ENCODE assay signal across 2 cellular contexts in the genomic region with DNA sequence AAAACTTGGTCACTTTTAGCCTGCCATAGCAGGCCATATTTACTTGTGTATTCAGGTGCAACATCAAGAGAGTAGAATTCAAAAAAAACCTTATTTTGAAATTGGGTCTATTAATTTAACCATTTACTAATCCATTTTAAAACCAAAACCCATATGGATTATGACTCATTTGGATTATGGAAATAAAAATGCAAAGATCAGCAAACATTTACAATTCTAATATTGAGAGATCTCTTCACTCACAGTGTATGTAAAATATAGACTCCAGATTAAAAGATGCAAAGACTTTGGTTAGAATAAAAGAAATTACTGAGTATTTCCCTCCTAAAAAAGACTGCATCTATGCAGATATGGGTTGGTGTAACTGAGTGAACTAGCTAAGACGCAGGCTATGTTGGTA.
A peak's percentile ranks its signal among the peaks of the same experiment; 100 is the strongest.
TF ChIP-seq lines count a peak whose summit lies in the region.

No MANE protein-coding gene starts in this region.

TF ChIP-seq in HepG2, 621 proteins besides CTCF, POLR2A, EP300 and RAD21:
- peak; percentile 41 to 64; a peak in 3 of 4 replicates for TF ChIP-seq MAFK (conservative IDR thresholded peaks at IDR 0.05 in 1 of 2, IDR thresholded peaks at IDR 0.05 in 1 of 2; ENCODE audit: low read length in 2 of 2)
- TF ChIP-seq ZBTB25 (CRISPR knock-in tag; IDR thresholded peaks at IDR 0.05): no peak
- no peak for TF ChIP-seq STAT5B (CRISPR knock-in tag; IDR thresholded peaks at IDR 0.05)
- no peak for TF ChIP-seq ZBTB1 (CRISPR knock-in tag; IDR thresholded peaks at IDR 0.05; ENCODE audit: borderline replicate concordance)
- TF ChIP-seq, protein P1, sequence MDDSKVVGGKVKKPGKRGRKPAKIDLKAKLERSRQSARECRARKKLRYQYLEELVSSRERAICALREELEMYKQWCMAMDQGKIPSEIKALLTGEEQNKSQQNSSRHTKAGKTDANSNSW (CRISPR knock-in tag; IDR thresholded peaks at IDR 0.05; ENCODE audit: borderline replicate concordance): no peak
- no peak for TF ChIP-seq U2AF2 (IDR thresholded peaks at IDR 0.05; ENCODE audit: low read depth, low read length)
- TF ChIP-seq ZNF766 (CRISPR knock-in tag; IDR thresholded peaks at IDR 0.05; ENCODE audit: borderline replicate concordance): no peak
- peak; percentile 46; the same call in 1 of the 2 replicates for TF ChIP-seq MAFF (IDR thresholded peaks at IDR 0.05; ENCODE audit: low read depth, low read length)
- TF ChIP-seq NR2C2 (CRISPR knock-in tag; IDR thresholded peaks at IDR 0.05; ENCODE audit: borderline replicate concordance): no peak
- TF ChIP-seq MTF1 (CRISPR knock-in tag; IDR thresholded peaks at IDR 0.05): no peak
- TF ChIP-seq PRDM10 (CRISPR knock-in tag; IDR thresholded peaks at IDR 0.05; ENCODE audit: low read depth): no peak
- no peak for TF ChIP-seq PRPF4 (IDR thresholded peaks at IDR 0.05; ENCODE audit: low read depth, low read length, poor library complexity, severe bottlenecking)
- no peak for TF ChIP-seq ISL2 (CRISPR knock-in tag; IDR thresholded peaks at IDR 0.05)
- TF ChIP-seq, protein P2, sequence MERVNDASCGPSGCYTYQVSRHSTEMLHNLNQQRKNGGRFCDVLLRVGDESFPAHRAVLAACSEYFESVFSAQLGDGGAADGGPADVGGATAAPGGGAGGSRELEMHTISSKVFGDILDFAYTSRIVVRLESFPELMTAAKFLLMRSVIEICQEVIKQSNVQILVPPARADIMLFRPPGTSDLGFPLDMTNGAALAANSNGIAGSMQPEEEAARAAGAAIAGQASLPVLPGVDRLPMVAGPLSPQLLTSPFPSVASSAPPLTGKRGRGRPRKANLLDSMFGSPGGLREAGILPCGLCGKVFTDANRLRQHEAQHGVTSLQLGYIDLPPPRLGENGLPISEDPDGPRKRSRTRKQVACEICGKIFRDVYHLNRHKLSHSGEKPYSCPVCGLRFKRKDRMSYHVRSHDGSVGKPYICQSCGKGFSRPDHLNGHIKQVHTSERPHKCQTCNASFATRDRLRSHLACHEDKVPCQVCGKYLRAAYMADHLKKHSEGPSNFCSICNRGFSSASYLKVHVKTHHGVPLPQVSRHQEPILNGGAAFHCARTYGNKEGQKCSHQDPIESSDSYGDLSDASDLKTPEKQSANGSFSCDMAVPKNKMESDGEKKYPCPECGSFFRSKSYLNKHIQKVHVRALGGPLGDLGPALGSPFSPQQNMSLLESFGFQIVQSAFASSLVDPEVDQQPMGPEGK (CRISPR knock-in tag; IDR thresholded peaks at IDR 0.05): no peak
- TF ChIP-seq KDM6A (CRISPR knock-in tag; IDR thresholded peaks at IDR 0.05; ENCODE audit: low read depth): no peak
- TF ChIP-seq, protein P3, sequence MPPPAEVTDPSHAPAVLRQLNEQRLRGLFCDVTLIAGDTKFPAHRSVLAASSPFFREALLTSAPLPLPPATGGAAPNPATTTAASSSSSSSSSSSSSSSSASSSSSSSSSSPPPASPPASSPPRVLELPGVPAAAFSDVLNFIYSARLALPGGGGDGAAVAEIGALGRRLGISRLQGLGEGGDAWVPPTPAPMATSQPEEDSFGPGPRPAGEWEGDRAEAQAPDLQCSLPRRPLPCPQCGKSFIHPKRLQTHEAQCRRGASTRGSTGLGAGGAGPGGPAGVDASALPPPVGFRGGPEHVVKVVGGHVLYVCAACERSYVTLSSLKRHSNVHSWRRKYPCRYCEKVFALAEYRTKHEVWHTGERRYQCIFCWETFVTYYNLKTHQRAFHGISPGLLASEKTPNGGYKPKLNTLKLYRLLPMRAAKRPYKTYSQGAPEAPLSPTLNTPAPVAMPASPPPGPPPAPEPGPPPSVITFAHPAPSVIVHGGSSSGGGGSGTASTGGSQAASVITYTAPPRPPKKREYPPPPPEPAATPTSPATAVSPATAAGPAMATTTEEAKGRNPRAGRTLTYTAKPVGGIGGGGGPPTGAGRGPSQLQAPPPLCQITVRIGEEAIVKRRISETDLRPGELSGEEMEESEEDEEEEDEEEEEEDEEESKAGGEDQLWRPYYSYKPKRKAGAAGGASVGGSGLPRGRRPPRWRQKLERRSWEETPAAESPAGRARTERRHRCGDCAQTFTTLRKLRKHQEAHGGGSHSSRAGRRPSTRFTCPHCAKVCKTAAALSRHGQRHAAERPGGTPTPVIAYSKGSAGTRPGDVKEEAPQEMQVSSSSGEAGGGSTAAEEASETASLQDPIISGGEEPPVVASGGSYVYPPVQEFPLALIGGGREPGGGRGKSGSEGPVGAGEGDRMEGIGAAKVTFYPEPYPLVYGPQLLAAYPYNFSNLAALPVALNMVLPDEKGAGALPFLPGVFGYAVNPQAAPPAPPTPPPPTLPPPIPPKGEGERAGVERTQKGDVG (CRISPR knock-in tag; IDR thresholded peaks at IDR 0.05; ENCODE audit: borderline replicate concordance): no peak

TF ChIP-seq in IMR-90, 13 proteins besides CTCF, POLR2A, EP300 and RAD21:
- TF ChIP-seq NFE2L2 (IDR thresholded peaks at IDR 0.05; ENCODE audit: low read depth, low read length): no peak
- peak; percentile 60 for TF ChIP-seq MAFK (IDR thresholded peaks at IDR 0.05; ENCODE audit: low read depth, low read length)
